Comparison of ENCODE assay signal across 1 cellular context in genomic region chr14:94643316-94644101, GRCh38.
A peak's percentile ranks its signal among the peaks of the same experiment; 100 is the strongest.
TF ChIP-seq lines count a peak whose summit lies in the region.

No MANE protein-coding gene starts in this region.

TF ChIP-seq in HepG2, 621 proteins besides CTCF, POLR2A, EP300 and RAD21:
- TF ChIP-seq CREB1 (IDR thresholded peaks at IDR 0.05), result peak; percentile 62; the same call in 1 of the 2 replicates
- no peak for TF ChIP-seq CREB1 (CRISPR knock-in tag; IDR thresholded peaks at IDR 0.05)
- TF ChIP-seq ADNP (CRISPR knock-in tag; IDR thresholded peaks at IDR 0.05), result no peak
